ENCODE assay signal across 8 cellular contexts in the genomic region with DNA sequence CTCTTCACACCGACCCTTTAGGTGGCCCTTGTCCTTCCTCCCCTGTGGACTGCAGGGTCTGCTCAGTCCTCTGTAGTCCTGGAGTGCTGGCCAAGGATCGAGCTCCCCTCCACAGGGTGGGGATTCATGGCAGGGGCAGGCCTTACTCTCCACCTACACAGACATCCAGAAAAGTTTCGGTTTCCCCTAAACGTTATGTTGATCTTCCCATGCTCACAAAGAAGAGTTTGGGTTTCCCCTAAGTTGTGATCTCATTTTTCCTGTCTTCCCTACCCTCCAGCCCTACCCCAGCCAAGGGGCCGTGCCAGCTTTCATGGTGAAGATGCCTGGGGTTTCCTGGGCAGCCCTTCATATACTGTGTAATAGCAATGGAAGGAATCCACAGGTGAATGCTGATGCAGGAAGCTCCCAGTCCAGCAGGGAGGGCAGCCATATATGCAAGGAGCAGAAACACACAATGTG. TPM values are rescaled to one million over a fixed set of nuclear protein-coding genes. Genes with fewer than 3 reads are reported as not detected.
DNase-seq lines count a peak whose midpoint lies in the region; ATAC-seq and TF ChIP-seq lines count a peak whose summit lies in the region.

No MANE protein-coding gene starts in this region.

- peaks cover 5% of the 10 kb centered on the region for H3K36me3 Mint-ChIP-seq in chondrocyte (ENCODE audit: low read depth)
- peaks cover 0 to 13% (median 6%) of the 10 kb centered on the region in 3 donors for H3K36me3 Mint-ChIP-seq in naive thymus-derived CD8-positive, alpha-beta T cell

- peaks cover 4% of the 10 kb centered on the region for H3K79me2 ChIP-seq in ACC112 (ENCODE audit: control insufficient read depth, insufficient read depth, low read length, unreplicated experiment)

- no peaks in the 10 kb centered on the region for H3K36me3 ChIP-seq in ACC112 (ENCODE audit: insufficient read depth, low read length)
- H3K36me3 ChIP-seq in effector memory CD4-positive, alpha-beta T cell (ENCODE audit: control insufficient read depth, insufficient read depth, low read length), result no peaks in the 10 kb centered on the region

- H2AFZ ChIP-seq in ACC112 (ENCODE audit: low read length, unreplicated experiment), result peak overlapping the region; percentile 21

- TF ChIP-seq CTCF in chondrocyte (IDR thresholded peaks at IDR 0.05), result no peak

- no peaks in the 10 kb centered on the region for H3K27me3 ChIP-seq in ACC112 (ENCODE audit: insufficient read depth, low read length)
- H3K27me3 ChIP-seq in effector memory CD4-positive, alpha-beta T cell (replicated peaks; ENCODE audit: control insufficient read depth, insufficient read depth, low read length, poor library complexity, severe bottlenecking), result no peaks in the 10 kb centered on the region

- peak; percentile 59 for DNase-seq in NCI-H226
- no peak for DNase-seq in chondrocyte (ENCODE audit: low spot score)
- DNase-seq in naive thymus-derived CD8-positive, alpha-beta T cell, result no peak
- no peak for DNase-seq in effector memory CD4-positive, alpha-beta T cell
- no peak for DNase-seq in cortex of kidney (lab: John Stamatoyannopoulos, UW)
- no peak for DNase-seq in NCI-H526 (lab: John Stamatoyannopoulos, UW)

- no peaks in the 10 kb centered on the region for H3K9me3 ChIP-seq in effector memory CD4-positive, alpha-beta T cell (ENCODE audit: control insufficient read depth, low read length)

- H3K27me3 Mint-ChIP-seq in chondrocyte (ENCODE audit: low read depth), result no peaks in the 10 kb centered on the region
- H3K27me3 Mint-ChIP-seq in naive thymus-derived CD8-positive, alpha-beta T cell, result no peaks in the 10 kb centered on the region

- H3K4me1 Mint-ChIP-seq in chondrocyte (ENCODE audit: low read depth), result peaks cover 58% of the 10 kb centered on the region
- H3K4me1 Mint-ChIP-seq in naive thymus-derived CD8-positive, alpha-beta T cell, result peaks cover 21 to 70% (median 37%) of the 10 kb centered on the region in 4 donors

- no peak for ATAC-seq in naive thymus-derived CD8-positive, alpha-beta T cell
- no peak for ATAC-seq in HG02840 (IDR thresholded peaks at IDR 0.05; ENCODE audit: low FRiP score, unreplicated experiment)

- H3K27ac ChIP-seq in ACC112 (ENCODE audit: low read depth, low read length), result peak overlapping the region; percentile 98
- H3K27ac ChIP-seq in effector memory CD4-positive, alpha-beta T cell (ENCODE audit: insufficient read depth, low read length, poor library complexity, severe bottlenecking), result no peak overlapping the region

- POLR2A ChIA-PET in naive thymus-derived CD8-positive, alpha-beta T cell (lab: Charles Lee), result interaction anchor here (0.6 to 3.0 kb wide), 4 partner anchors 10 to 33 kb away, joined by 4 to 13 read pairs (median 4); partner anchors contain the start of genes PML and STOML1

- peak overlapping the region; percentile 56 for H3K4me3 Mint-ChIP-seq in chondrocyte (ENCODE audit: unreplicated experiment)
- peak overlapping the region in 9 of 10 donors; percentile 2 to 88 (median 60) for H3K4me3 Mint-ChIP-seq in naive thymus-derived CD8-positive, alpha-beta T cell

- peaks cover 64% of the 10 kb centered on the region for H3K4me1 ChIP-seq in ACC112 (ENCODE audit: control insufficient read depth, insufficient read depth, low read length, unreplicated experiment)
- no peaks in the 10 kb centered on the region for H3K4me1 ChIP-seq in effector memory CD4-positive, alpha-beta T cell (ENCODE audit: control insufficient read depth, insufficient read depth, low read length, poor library complexity, severe bottlenecking)

- H3K4me3 ChIP-seq in ACC112 (ENCODE audit: low read depth, low read length), result peak overlapping the region; percentile 49
- H3K4me3 ChIP-seq in effector memory CD4-positive, alpha-beta T cell (ENCODE audit: insufficient read depth, low read depth, low read length, poor library complexity, severe bottlenecking), result no peak overlapping the region

- peak overlapping the region; percentile 98 for H3K27ac Mint-ChIP-seq in chondrocyte (ENCODE audit: unreplicated experiment)
- H3K27ac Mint-ChIP-seq in naive thymus-derived CD8-positive, alpha-beta T cell, result peak overlapping the region in 9 of 10 donors; percentile 74 to 93 (median 88)

- no peaks in the 10 kb centered on the region for H3K9me3 Mint-ChIP-seq in chondrocyte (ENCODE audit: low read depth)
- H3K9me3 Mint-ChIP-seq in naive thymus-derived CD8-positive, alpha-beta T cell, result no peaks in the 10 kb centered on the region

RNA-seq across cellular contexts. Expression of gene STOML1, which starts 10.3 kb away (rescaled TPM):
- total RNA-seq in chondrocyte, result 18.0 to 26.4 TPM (median 18.9 TPM) in 3 replicates
- total RNA-seq in naive thymus-derived CD8-positive, alpha-beta T cell, result 10 to 100 TPM; 10.4 to 10.8 TPM
- polyA plus RNA-seq in naive thymus-derived CD8-positive, alpha-beta T cell, result 10 to 100 TPM in 2 of 3 donors, 1 to 10 TPM in 1; 9.6 to 15.6 (median 12.6) TPM

RNA-seq across cellular contexts. Expression of gene PML, which starts 12.7 kb away (rescaled TPM):
- total RNA-seq in chondrocyte, result 38.8 to 44.3 TPM (median 40.0 TPM) in 3 replicates
- total RNA-seq in naive thymus-derived CD8-positive, alpha-beta T cell, result 10 to 100 TPM; 53.1 to 57.9 TPM
- polyA plus RNA-seq in naive thymus-derived CD8-positive, alpha-beta T cell, result 10 to 100 TPM; 12.2 to 26.9 (median 19.7) TPM

RNA-seq across cellular contexts. Expression of gene LOXL1, which starts 55.5 kb away (rescaled TPM):
- total RNA-seq in chondrocyte, result 428 to 446 TPM (median 444 TPM) in 3 replicates
- 1 to 10 TPM in 1 of 2 experiments, under 1 TPM in 1; 0.80 to 1.9 TPM for total RNA-seq in naive thymus-derived CD8-positive, alpha-beta T cell
- polyA plus RNA-seq in naive thymus-derived CD8-positive, alpha-beta T cell, result 1 to 10 TPM; 1.2 to 2.0 (median 1.3) TPM

Comparison
In these comparisons a context has a peak if more than half of its experiments do, and no peak if none do; other contexts are left out.
1. RNA of gene LOXL1, which starts 55.5 kb away (total RNA-seq): 428 to 446 TPM in chondrocyte; 0.80 to 1.9 TPM in naive thymus-derived CD8-positive, alpha-beta T cell; every median in the first group is over 100 times any median in the second.